ENCODE assay signal across 11 cellular contexts in the genomic region with DNA sequence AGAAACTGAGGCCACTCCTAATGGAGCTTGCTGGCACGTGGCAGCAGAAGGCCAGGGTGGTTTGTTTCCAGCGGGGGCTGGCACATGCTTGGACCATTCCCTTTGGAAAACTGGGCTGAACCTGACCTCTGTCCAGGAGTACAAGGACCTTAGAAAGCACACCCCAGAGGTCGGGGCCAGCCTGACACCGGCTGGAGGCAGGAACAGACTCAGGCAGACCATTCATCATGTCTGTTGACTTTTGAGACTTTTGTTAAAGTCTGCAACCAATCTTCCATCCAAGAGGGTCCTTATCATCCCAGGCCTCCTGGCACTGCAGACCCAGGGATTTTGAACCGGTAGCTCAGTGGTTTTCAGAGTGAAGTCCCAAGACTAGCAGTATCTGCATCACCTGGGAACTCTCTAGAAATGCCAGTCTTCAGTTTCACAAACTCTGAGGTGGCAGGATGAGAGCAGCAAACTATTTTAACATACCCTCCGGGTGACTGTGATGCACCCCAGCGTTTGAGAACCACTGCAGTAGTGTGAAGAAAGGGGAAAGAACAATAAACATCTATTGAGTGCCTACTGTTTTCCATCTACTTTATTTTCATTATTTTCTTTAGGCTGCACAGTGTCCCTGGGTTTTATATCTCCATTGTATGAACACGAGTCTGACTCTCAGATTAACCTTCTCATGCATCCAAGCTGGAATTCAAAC.
DNase-seq lines count a peak whose midpoint lies in the region; ATAC-seq, FAIRE-seq and TF ChIP-seq lines count a peak whose summit lies in the region.
"Had no signal": no experiment of that assay in that cellular context is flagged by ENCODE, and none has a peak within 500 bp of the region (broad histone marks: within the 10 kb centered on the region; RNA-seq: fewer than 3 reads in every experiment).

No MANE protein-coding gene starts in this region.

- H3K23ac ChIP-seq in trophoblast cell (ENCODE audit: low read length) = no peak overlapping the region

- no peak overlapping the region for H4K12ac ChIP-seq in trophoblast cell (ENCODE audit: low read depth, low read length)

- H3K4me1 ChIP-seq in esophagus (ENCODE audit: control insufficient read depth in 2 of 2, insufficient read depth in 2 of 2, low read length in 1 of 2) (peaks cover 14 to 29% of the 10 kb centered on the region in 2 donors), trophoblast cell (ENCODE audit: control insufficient read depth in 1 of 2, insufficient read depth in 2 of 2, low read length in 2 of 2) (peaks cover 24 to 27% of the 10 kb centered on the region in 2 experiments)

- no peak for FAIRE-seq in H54 (lab: Jason Lieb, UNC)

- peaks cover 8% of the 10 kb centered on the region for H3K79me1 ChIP-seq in trophoblast cell (ENCODE audit: low read length)

- H3K18ac ChIP-seq in trophoblast cell (ENCODE audit: low read length) = peak overlapping the region; percentile 68

- H3K14ac ChIP-seq in trophoblast cell (ENCODE audit: low read length) = no peak overlapping the region

- no peak overlapping the region for H3K4me2 ChIP-seq in trophoblast cell (ENCODE audit: low read length)

- no peak overlapping the region for H2BK120ac ChIP-seq in trophoblast cell (ENCODE audit: insufficient read depth, low read length, poor library complexity)

- no peak overlapping the region for H4K91ac ChIP-seq in trophoblast cell (ENCODE audit: low read depth, low read length)

- no peak overlapping the region for H2BK12ac ChIP-seq in trophoblast cell (ENCODE audit: low read length)

- no peak overlapping the region for H4K8ac ChIP-seq in trophoblast cell (ENCODE audit: low read depth, low read length)

- no peak overlapping the region for H3K9ac ChIP-seq in trophoblast cell (ENCODE audit: low read length)

- no peak overlapping the region for H2BK5ac ChIP-seq in trophoblast cell (ENCODE audit: low read depth, low read length, poor library complexity)

- no peaks in the 10 kb centered on the region for H3K27me3 Mint-ChIP-seq in T-helper 1 cell treated with Interleukin-12 subunit alpha and Interleukin-12 subunit beta and Interleukin-4 antibody, amounts not matched to agents 30 μg/mL and 1 μg/mL, for 36 hours (ENCODE audit: low read depth)

- H3K27me3 ChIP-seq in HL-60 (ENCODE audit: insufficient read depth, poor library complexity, severe bottlenecking) (no peaks in the 10 kb centered on the region), esophagus (ENCODE audit: control insufficient read depth in 1 of 2, insufficient read depth in 2 of 2, low read length in 2 of 2) (no peaks in the 10 kb centered on the region), trophoblast cell (ENCODE audit: insufficient read depth, low read length) (no peaks in the 10 kb centered on the region)

- H3K36me3 ChIP-seq in esophagus (ENCODE audit: control insufficient read depth in 2 of 2, insufficient read depth in 2 of 2, low read length in 1 of 2) (no peaks in the 10 kb centered on the region), trophoblast cell (ENCODE audit: control insufficient read depth in 1 of 2, insufficient read depth in 2 of 2, low read length in 2 of 2) (peaks cover 5 to 12% of the 10 kb centered on the region in 2 experiments)

- WGBS in esophagus, 2 donors = 68 to 77% methylated on average over 8 of the region's 8 CpGs
- no CpG with 5 or more reads among the region's 8 CpGs for WGBS in trophoblast cell (ENCODE audit: extremely low coverage, insufficient coverage, insufficient read length)

- ATAC-seq in GM19324 (IDR thresholded peaks at IDR 0.05; ENCODE audit: low FRiP score, unreplicated experiment) = no peak

- H3K4me3 ChIP-seq in HL-60 (replicated peaks; ENCODE audit: insufficient read depth, low read length) (no peak overlapping the region), esophagus (ENCODE audit: low read depth in 1 of 2, low read length in 2 of 2) (no peak overlapping the region), trophoblast cell (ENCODE audit: low read depth, low read length) (no peak overlapping the region)
- H3K4me3 ChIP-seq: SK-N-MC had no signal

- peaks cover 65% of the 10 kb centered on the region for H3K4me1 Mint-ChIP-seq in T-helper 1 cell treated with Interleukin-12 subunit alpha and Interleukin-12 subunit beta and Interleukin-4 antibody, amounts not matched to agents 30 μg/mL and 1 μg/mL, for 36 hours (ENCODE audit: low read depth)

- H3K4me3 Mint-ChIP-seq in T-helper 1 cell treated with Interleukin-12 subunit alpha and Interleukin-12 subunit beta and Interleukin-4 antibody, amounts not matched to agents 30 μg/mL and 1 μg/mL, for 36 hours = peak overlapping the region; percentile 66

- peak overlapping the region; percentile 93 for H3K27ac Mint-ChIP-seq in T-helper 1 cell treated with Interleukin-12 subunit alpha and Interleukin-12 subunit beta and Interleukin-4 antibody, amounts not matched to agents 30 μg/mL and 1 μg/mL, for 36 hours

- peak overlapping the region; percentile 8 for H3K4ac ChIP-seq in trophoblast cell (ENCODE audit: low read depth, low read length)

- H3K27ac ChIP-seq in HL-60 (replicated peaks) = peak overlapping the region; percentile 65
- H3K27ac ChIP-seq in esophagus (ENCODE audit: low read depth in 2 of 2, low read length in 1 of 2) = peak overlapping the region; percentile 66 to 90
- no peak overlapping the region for H3K27ac ChIP-seq in trophoblast cell (ENCODE audit: low read depth, low read length)
- H3K27ac ChIP-seq: SK-N-MC had no signal

- peaks cover 10% of the 10 kb centered on the region for H3K79me2 ChIP-seq in trophoblast cell (ENCODE audit: control insufficient read depth, insufficient read depth, low read length, poor library complexity)

- TF ChIP-seq POLR2A in H54 (IDR thresholded peaks at IDR 0.05; ENCODE audit: low read depth, low read length) = no peak

- H3K9me3 Mint-ChIP-seq in T-helper 1 cell treated with Interleukin-12 subunit alpha and Interleukin-12 subunit beta and Interleukin-4 antibody, amounts not matched to agents 30 μg/mL and 1 μg/mL, for 36 hours = no peaks in the 10 kb centered on the region

- peaks cover 2% of the 10 kb centered on the region for H3K36me3 Mint-ChIP-seq in T-helper 1 cell treated with Interleukin-12 subunit alpha and Interleukin-12 subunit beta and Interleukin-4 antibody, amounts not matched to agents 30 μg/mL and 1 μg/mL, for 36 hours (ENCODE audit: low read depth)

- no peaks in the 10 kb centered on the region for H3K9me3 ChIP-seq in esophagus (ENCODE audit: control insufficient read depth in 2 of 2, insufficient read depth in 1 of 2, low read depth in 1 of 2, low read length in 1 of 2)
- no peaks in the 10 kb centered on the region for H3K9me3 ChIP-seq in trophoblast cell (ENCODE audit: insufficient read depth, low read depth, low read length)

- DNase-seq in HL-60 (ENCODE audit: low read depth in 1 of 2, low spot score in 1 of 2) (no peak), trophoblast cell (no peak), islet precursor cell (no peak), H54 (ENCODE audit: insufficient read length, low spot score) (no peak)
- no peak for DNase-seq in central memory CD4-positive, alpha-beta T cell
- DNase-seq: amygdala, DMS 273 treated with DMSO at 0.1 percent for 48 hours had no signal

- no peak for TF ChIP-seq CTCF in HL-60 (IDR thresholded peaks at IDR 0.05; ENCODE audit: insufficient read depth, low read length)

- H2AFZ ChIP-seq in trophoblast cell (ENCODE audit: insufficient read depth, low read length, poor library complexity) = no peak overlapping the region

- H2AK5ac ChIP-seq in trophoblast cell (ENCODE audit: low read length) = peak overlapping the region; percentile 62
